In the genomic region with DNA sequence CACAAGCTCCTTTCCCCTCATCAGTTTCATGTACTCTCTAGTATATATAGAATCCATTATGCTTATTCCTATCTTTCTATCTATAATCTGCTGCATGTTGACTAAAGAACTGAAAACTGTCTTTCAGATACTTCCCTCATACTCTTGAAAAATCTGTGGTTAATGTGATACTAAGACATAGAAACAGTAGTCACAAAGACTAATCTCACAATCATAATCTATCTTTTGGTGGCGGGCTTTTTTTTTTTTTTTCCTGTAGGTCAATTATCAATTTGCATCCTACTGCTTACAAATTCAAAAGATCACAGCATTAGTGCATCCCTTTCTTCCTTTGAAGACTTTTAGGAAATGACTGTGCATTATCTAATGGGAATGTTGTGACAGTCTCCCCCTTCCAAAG, we compare ENCODE assay signal across 1 cellular context.
TF ChIP-seq lines count a peak whose summit lies in the region.

No MANE protein-coding gene starts in this region.

TF ChIP-seq in GM23338, 12 proteins besides CTCF, POLR2A, EP300 and RAD21:
- TF ChIP-seq, protein P1, sequence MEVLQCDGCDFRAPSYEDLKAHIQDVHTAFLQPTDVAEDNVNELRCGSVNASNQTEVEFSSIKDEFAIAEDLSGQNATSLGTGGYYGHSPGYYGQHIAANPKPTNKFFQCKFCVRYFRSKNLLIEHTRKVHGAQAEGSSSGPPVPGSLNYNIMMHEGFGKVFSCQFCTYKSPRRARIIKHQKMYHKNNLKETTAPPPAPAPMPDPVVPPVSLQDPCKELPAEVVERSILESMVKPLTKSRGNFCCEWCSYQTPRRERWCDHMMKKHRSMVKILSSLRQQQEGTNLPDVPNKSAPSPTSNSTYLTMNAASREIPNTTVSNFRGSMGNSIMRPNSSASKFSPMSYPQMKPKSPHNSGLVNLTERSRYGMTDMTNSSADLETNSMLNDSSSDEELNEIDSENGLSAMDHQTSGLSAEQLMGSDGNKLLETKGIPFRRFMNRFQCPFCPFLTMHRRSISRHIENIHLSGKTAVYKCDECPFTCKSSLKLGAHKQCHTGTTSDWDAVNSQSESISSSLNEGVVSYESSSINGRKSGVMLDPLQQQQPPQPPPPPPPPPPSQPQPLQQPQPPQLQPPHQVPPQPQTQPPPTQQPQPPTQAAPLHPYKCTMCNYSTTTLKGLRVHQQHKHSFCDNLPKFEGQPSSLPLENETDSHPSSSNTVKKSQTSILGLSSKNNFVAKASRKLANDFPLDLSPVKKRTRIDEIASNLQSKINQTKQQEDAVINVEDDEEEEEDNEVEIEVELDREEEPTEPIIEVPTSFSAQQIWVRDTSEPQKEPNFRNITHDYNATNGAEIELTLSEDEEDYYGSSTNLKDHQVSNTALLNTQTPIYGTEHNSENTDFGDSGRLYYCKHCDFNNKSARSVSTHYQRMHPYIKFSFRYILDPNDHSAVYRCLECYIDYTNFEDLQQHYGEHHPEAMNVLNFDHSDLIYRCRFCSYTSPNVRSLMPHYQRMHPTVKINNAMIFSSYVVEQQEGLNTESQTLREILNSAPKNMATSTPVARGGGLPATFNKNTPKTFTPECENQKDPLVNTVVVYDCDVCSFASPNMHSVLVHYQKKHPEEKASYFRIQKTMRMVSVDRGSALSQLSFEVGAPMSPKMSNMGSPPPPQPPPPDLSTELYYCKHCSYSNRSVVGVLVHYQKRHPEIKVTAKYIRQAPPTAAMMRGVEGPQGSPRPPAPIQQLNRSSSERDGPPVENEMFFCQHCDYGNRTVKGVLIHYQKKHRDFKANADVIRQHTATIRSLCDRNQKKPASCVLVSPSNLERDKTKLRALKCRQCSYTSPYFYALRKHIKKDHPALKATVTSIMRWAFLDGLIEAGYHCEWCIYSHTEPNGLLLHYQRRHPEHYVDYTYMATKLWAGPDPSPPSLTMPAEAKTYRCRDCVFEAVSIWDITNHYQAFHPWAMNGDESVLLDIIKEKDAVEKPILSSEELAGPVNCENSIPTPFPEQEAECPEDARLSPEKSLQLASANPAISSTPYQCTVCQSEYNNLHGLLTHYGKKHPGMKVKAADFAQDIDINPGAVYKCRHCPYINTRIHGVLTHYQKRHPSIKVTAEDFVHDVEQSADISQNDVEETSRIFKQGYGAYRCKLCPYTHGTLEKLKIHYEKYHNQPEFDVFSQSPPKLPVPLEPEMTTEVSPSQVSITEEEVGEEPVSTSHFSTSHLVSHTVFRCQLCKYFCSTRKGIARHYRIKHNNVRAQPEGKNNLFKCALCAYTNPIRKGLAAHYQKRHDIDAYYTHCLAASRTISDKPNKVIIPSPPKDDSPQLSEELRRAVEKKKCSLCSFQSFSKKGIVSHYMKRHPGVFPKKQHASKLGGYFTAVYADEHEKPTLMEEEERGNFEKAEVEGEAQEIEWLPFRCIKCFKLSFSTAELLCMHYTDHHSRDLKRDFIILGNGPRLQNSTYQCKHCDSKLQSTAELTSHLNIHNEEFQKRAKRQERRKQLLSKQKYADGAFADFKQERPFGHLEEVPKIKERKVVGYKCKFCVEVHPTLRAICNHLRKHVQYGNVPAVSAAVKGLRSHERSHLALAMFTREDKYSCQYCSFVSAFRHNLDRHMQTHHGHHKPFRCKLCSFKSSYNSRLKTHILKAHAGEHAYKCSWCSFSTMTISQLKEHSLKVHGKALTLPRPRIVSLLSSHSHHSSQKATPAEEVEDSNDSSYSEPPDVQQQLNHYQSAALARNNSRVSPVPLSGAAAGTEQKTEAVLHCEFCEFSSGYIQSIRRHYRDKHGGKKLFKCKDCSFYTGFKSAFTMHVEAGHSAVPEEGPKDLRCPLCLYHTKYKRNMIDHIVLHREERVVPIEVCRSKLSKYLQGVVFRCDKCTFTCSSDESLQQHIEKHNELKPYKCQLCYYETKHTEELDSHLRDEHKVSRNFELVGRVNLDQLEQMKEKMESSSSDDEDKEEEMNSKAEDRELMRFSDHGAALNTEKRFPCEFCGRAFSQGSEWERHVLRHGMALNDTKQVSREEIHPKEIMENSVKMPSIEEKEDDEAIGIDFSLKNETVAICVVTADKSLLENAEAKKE (CRISPR knock-in tag; IDR thresholded peaks at IDR 0.05) = no peak
- no peak for TF ChIP-seq EZH2 (IDR thresholded peaks at IDR 0.05; ENCODE audit: low read depth, unreplicated experiment)
- TF ChIP-seq ZNF331 (CRISPR knock-in tag; IDR thresholded peaks at IDR 0.05; ENCODE audit: low read depth) = no peak
- TF ChIP-seq ZNF114 (CRISPR knock-in tag; IDR thresholded peaks at IDR 0.05) = no peak
- TF ChIP-seq JUNB (IDR thresholded peaks at IDR 0.05; ENCODE audit: unreplicated experiment) = no peak
- no peak for TF ChIP-seq CREB1 (CRISPR knock-in tag; IDR thresholded peaks at IDR 0.05; ENCODE audit: low read depth)
TF ChIP-seq in GM23338: peak in this region for 0.
